In the genomic region with DNA sequence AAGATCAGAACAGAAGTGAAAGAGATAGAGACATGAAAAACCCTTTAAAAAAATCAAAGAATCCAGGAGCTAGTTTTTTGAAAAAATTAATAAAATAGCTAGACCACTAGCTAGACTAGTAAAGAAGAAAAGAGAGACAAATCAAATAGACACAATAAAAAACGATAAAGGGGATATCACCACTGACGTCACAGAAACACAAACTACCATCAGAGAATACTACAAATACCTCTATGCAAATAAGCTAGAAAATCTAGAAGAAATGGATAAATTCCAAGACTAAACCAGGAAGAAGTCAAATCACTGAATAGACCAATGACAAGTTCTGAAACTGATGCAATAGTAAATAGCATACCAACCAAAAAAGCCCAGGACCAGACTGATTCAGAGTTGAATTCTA, we compare ENCODE assay signal across 33 cellular contexts.
"Had no signal": no experiment of that assay in that cellular context is flagged by ENCODE, and none has a peak within 500 bp of the region (broad histone marks: within the 10 kb centered on the region; RNA-seq: fewer than 3 reads in every experiment).

No MANE protein-coding gene starts in this region.

- H3K4me3 ChIP-seq: MG63 had no signal

- H3K36me3 ChIP-seq: MG63 had no signal

- H3K27me3 ChIP-seq: MG63 had no signal

- DNase-seq: Kasumi-1, MM.1S, MV-4-11, NCI-H1048, NCI-H1092, NCI-H1092 treated with DMSO at 0.1 percent for 48 hours, NCI-H1105, NCI-H1105 treated with DMSO at 0.1 percent for 48 hours, NCI-H1417, NCI-H1417 treated with DMSO at 0.1 percent for 48 hours, NCI-H1436, NCI-H1436 treated with DMSO at 0.1 percent for 48 hours, NCI-H146, NCI-H1694, NCI-H1694 treated with DMSO at 0.1 percent for 48 hours, NCI-H187, NCI-H187 treated with DMSO at 0.1 percent for 48 hours, NCI-H1930, NCI-H2029, NCI-H2029 treated with DMSO at 0.1 percent for 48 hours, NCI-H2081, NCI-H2081 treated with DMSO at 0.1 percent for 48 hours, NCI-H2107, NCI-H2171, NCI-H2171 treated with DMSO at 0.1 percent for 48 hours, NCI-H2227 treated with DMSO at 0.1 percent for 48 hours, NCI-H226, NCI-H345, NCI-H446, NCI-H446 treated with DMSO at 0.1 percent for 48 hours, NCI-H510A, NCI-H510A treated with DMSO at 0.1 percent for 48 hours had no signal
